In the genomic region with DNA sequence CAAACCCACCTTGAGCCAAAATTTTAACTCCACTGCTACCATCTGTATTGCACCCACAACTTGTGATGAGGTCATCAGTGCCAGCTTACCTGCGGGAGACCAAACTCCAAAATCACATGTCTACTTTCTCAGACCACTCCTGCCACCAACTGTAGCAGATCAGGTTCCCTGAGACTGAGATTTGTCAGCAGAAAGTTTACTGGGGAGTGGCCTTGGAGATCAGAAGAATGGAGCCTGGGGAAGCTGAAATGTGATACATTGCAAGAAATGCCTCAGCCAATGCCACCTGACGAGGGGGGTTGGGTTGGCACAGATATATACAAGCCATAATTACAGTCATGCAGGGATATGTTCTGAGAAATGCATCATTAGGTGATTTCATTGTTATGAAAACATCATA, we compare ENCODE assay signal across 1 cellular context.
TF ChIP-seq lines count a peak whose summit lies in the region.

No MANE protein-coding gene starts in this region.

TF ChIP-seq in HEK293, 187 proteins besides CTCF, POLR2A, EP300 and RAD21:
- TF ChIP-seq ZNF514 (tag by site-specific recombination; IDR thresholded peaks at IDR 0.05) (no peak), ZNF175 (tag by site-specific recombination; IDR thresholded peaks at IDR 0.05) (no peak), ZSCAN16 (tag by site-specific recombination; IDR thresholded peaks at IDR 0.05) (no peak), EGR2 (tag by site-specific recombination; IDR thresholded peaks at IDR 0.05; ENCODE audit: low read depth) (no peak), GFI1B (tag by site-specific recombination; IDR thresholded peaks at IDR 0.05) (0 out of 2 replicates have a peak, but pooled peaks have one; percentile 48), ZNF670 (tag by site-specific recombination; IDR thresholded peaks at IDR 0.05; ENCODE audit: low read depth) (no peak), GLIS2 (tag by site-specific recombination; IDR thresholded peaks at IDR 0.05) (no peak), ZNF140 (tag by site-specific recombination; IDR thresholded peaks at IDR 0.05) (no peak), BCL11A (tag by site-specific recombination; IDR thresholded peaks at IDR 0.05; ENCODE audit: low read depth) (no peak), ZNF555 (tag by site-specific recombination; conservative IDR thresholded peaks at IDR 0.05) (no peak), ZNF211 (tag by site-specific recombination; IDR thresholded peaks at IDR 0.05; ENCODE audit: low read depth) (no peak), ZNF654 (tag by site-specific recombination; IDR thresholded peaks at IDR 0.05; ENCODE audit: low read depth) (no peak), ZNF529 (tag by site-specific recombination; IDR thresholded peaks at IDR 0.05; ENCODE audit: insufficient replicate concordance) (no peak), SCRT1 (tag by site-specific recombination; IDR thresholded peaks at IDR 0.05; ENCODE audit: borderline replicate concordance) (0 out of 2 replicates have a peak, but pooled peaks have one; percentile 37), ZNF221 (tag by site-specific recombination; IDR thresholded peaks at IDR 0.05; ENCODE audit: borderline replicate concordance) (no peak), SP3 (tag by site-specific recombination; IDR thresholded peaks at IDR 0.05) (no peak), HOXC10 (CRISPR knock-in tag; IDR thresholded peaks at IDR 0.05) (no peak), ZBTB1 (tag by site-specific recombination; IDR thresholded peaks at IDR 0.05) (no peak), SALL2 (tag by site-specific recombination; IDR thresholded peaks at IDR 0.05; ENCODE audit: borderline replicate concordance) (no peak), ZNF792 (tag by site-specific recombination; IDR thresholded peaks at IDR 0.05) (no peak), ZNF76 (tag by site-specific recombination; IDR thresholded peaks at IDR 0.05; ENCODE audit: borderline replicate concordance, low read depth) (no peak), ZNF146 (tag by site-specific recombination; IDR thresholded peaks at IDR 0.05) (no peak), ZNF391 (tag by site-specific recombination; IDR thresholded peaks at IDR 0.05; ENCODE audit: borderline replicate concordance, low read depth) (no peak), ZNF426 (tag by site-specific recombination; IDR thresholded peaks at IDR 0.05) (no peak)
- TF ChIP-seq, protein P1, sequence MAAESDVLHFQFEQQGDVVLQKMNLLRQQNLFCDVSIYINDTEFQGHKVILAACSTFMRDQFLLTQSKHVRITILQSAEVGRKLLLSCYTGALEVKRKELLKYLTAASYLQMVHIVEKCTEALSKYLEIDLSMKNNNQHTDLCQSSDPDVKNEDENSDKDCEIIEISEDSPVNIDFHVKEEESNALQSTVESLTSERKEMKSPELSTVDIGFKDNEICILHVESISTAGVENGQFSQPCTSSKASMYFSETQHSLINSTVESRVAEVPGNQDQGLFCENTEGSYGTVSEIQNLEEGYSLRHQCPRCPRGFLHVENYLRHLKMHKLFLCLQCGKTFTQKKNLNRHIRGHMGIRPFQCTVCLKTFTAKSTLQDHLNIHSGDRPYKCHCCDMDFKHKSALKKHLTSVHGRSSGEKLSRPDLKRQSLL (tag by site-specific recombination; IDR thresholded peaks at IDR 0.05) = no peak
- TF ChIP-seq, protein P2, sequence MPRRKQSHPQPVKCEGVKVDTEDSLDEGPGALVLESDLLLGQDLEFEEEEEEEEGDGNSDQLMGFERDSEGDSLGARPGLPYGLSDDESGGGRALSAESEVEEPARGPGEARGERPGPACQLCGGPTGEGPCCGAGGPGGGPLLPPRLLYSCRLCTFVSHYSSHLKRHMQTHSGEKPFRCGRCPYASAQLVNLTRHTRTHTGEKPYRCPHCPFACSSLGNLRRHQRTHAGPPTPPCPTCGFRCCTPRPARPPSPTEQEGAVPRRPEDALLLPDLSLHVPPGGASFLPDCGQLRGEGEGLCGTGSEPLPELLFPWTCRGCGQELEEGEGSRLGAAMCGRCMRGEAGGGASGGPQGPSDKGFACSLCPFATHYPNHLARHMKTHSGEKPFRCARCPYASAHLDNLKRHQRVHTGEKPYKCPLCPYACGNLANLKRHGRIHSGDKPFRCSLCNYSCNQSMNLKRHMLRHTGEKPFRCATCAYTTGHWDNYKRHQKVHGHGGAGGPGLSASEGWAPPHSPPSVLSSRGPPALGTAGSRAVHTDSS (tag by site-specific recombination; IDR thresholded peaks at IDR 0.05) = no peak
- TF ChIP-seq, protein P3, sequence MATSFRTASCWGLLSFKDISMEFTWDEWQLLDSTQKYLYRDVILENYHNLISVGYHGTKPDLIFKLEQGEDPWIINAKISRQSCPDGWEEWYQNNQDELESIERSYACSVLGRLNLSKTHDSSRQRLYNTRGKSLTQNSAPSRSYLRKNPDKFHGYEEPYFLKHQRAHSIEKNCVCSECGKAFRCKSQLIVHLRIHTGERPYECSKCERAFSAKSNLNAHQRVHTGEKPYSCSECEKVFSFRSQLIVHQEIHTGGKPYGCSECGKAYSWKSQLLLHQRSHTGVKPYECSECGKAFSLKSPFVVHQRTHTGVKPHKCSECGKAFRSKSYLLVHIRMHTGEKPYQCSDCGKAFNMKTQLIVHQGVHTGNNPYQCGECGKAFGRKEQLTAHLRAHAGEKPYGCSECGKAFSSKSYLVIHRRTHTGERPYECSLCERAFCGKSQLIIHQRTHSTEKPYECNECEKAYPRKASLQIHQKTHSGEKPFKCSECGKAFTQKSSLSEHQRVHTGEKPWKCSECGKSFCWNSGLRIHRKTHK (tag by site-specific recombination; IDR thresholded peaks at IDR 0.05) = no peak
- TF ChIP-seq, protein P4, sequence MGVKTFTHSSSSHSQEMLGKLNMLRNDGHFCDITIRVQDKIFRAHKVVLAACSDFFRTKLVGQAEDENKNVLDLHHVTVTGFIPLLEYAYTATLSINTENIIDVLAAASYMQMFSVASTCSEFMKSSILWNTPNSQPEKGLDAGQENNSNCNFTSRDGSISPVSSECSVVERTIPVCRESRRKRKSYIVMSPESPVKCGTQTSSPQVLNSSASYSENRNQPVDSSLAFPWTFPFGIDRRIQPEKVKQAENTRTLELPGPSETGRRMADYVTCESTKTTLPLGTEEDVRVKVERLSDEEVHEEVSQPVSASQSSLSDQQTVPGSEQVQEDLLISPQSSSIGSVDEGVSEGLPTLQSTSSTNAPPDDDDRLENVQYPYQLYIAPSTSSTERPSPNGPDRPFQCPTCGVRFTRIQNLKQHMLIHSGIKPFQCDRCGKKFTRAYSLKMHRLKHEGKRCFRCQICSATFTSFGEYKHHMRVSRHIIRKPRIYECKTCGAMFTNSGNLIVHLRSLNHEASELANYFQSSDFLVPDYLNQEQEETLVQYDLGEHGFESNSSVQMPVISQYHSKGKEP (tag by site-specific recombination; IDR thresholded peaks at IDR 0.05) = peak; percentile 85
- TF ChIP-seq, protein P5, sequence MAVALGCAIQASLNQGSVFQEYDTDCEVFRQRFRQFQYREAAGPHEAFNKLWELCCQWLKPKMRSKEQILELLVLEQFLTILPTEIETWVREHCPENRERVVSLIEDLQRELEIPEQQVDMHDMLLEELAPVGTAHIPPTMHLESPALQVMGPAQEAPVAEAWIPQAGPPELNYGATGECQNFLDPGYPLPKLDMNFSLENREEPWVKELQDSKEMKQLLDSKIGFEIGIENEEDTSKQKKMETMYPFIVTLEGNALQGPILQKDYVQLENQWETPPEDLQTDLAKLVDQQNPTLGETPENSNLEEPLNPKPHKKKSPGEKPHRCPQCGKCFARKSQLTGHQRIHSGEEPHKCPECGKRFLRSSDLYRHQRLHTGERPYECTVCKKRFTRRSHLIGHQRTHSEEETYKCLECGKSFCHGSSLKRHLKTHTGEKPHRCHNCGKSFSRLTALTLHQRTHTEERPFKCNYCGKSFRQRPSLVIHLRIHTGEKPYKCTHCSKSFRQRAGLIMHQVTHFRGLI (tag by site-specific recombination; IDR thresholded peaks at IDR 0.05) = no peak
- TF ChIP-seq, protein P6, sequence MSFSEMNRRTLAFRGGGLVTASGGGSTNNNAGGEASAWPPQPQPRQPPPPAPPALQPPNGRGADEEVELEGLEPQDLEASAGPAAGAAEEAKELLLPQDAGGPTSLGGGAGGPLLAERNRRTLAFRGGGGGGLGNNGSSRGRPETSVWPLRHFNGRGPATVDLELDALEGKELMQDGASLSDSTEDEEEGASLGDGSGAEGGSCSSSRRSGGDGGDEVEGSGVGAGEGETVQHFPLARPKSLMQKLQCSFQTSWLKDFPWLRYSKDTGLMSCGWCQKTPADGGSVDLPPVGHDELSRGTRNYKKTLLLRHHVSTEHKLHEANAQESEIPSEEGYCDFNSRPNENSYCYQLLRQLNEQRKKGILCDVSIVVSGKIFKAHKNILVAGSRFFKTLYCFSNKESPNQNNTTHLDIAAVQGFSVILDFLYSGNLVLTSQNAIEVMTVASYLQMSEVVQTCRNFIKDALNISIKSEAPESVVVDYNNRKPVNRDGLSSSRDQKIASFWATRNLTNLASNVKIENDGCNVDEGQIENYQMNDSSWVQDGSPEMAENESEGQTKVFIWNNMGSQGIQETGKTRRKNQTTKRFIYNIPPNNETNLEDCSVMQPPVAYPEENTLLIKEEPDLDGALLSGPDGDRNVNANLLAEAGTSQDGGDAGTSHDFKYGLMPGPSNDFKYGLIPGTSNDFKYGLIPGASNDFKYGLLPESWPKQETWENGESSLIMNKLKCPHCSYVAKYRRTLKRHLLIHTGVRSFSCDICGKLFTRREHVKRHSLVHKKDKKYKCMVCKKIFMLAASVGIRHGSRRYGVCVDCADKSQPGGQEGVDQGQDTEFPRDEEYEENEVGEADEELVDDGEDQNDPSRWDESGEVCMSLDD (tag by site-specific recombination; IDR thresholded peaks at IDR 0.05) = no peak
- TF ChIP-seq, protein P7, sequence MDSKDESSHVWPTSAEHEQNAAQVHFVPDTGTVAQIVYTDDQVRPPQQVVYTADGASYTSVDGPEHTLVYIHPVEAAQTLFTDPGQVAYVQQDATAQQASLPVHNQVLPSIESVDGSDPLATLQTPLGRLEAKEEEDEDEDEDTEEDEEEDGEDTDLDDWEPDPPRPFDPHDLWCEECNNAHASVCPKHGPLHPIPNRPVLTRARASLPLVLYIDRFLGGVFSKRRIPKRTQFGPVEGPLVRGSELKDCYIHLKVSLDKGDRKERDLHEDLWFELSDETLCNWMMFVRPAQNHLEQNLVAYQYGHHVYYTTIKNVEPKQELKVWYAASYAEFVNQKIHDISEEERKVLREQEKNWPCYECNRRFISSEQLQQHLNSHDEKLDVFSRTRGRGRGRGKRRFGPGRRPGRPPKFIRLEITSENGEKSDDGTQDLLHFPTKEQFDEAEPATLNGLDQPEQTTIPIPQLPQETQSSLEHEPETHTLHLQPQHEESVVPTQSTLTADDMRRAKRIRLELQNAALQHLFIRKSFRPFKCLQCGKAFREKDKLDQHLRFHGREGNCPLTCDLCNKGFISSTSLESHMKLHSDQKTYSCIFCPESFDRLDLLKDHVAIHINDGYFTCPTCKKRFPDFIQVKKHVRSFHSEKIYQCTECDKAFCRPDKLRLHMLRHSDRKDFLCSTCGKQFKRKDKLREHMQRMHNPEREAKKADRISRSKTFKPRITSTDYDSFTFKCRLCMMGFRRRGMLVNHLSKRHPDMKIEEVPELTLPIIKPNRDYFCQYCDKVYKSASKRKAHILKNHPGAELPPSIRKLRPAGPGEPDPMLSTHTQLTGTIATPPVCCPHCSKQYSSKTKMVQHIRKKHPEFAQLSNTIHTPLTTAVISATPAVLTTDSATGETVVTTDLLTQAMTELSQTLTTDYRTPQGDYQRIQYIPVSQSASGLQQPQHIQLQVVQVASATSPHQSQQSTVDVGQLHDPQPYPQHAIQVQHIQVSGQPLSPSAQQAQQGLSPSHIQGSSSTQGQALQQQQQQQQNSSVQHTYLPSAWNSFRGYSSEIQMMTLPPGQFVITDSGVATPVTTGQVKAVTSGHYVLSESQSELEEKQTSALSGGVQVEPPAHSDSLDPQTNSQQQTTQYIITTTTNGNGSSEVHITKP (tag by site-specific recombination; IDR thresholded peaks at IDR 0.05) = peak; percentile 33; the same call in 1 of the 2 replicates
- TF ChIP-seq, protein P8, sequence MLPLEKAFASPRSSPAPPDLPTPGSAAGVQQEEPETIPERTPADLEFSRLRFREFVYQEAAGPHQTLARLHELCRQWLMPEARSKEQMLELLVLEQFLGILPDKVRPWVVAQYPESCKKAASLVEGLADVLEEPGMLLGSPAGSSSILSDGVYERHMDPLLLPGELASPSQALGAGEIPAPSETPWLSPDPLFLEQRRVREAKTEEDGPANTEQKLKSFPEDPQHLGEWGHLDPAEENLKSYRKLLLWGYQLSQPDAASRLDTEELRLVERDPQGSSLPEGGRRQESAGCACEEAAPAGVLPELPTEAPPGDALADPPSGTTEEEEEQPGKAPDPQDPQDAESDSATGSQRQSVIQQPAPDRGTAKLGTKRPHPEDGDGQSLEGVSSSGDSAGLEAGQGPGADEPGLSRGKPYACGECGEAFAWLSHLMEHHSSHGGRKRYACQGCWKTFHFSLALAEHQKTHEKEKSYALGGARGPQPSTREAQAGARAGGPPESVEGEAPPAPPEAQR (tag by site-specific recombination; IDR thresholded peaks at IDR 0.05) = no peak
- TF ChIP-seq, protein P9, sequence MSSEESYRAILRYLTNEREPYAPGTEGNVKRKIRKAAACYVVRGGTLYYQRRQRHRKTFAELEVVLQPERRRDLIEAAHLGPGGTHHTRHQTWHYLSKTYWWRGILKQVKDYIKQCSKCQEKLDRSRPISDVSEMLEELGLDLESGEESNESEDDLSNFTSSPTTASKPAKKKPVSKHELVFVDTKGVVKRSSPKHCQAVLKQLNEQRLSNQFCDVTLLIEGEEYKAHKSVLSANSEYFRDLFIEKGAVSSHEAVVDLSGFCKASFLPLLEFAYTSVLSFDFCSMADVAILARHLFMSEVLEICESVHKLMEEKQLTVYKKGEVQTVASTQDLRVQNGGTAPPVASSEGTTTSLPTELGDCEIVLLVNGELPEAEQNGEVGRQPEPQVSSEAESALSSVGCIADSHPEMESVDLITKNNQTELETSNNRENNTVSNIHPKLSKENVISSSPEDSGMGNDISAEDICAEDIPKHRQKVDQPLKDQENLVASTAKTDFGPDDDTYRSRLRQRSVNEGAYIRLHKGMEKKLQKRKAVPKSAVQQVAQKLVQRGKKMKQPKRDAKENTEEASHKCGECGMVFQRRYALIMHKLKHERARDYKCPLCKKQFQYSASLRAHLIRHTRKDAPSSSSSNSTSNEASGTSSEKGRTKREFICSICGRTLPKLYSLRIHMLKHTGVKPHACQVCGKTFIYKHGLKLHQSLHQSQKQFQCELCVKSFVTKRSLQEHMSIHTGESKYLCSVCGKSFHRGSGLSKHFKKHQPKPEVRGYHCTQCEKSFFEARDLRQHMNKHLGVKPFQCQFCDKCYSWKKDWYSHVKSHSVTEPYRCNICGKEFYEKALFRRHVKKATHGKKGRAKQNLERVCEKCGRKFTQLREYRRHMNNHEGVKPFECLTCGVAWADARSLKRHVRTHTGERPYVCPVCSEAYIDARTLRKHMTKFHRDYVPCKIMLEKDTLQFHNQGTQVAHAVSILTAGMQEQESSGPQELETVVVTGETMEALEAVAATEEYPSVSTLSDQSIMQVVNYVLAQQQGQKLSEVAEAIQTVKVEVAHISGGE (tag by site-specific recombination; conservative IDR thresholded peaks at IDR 0.05; ENCODE audit: low read depth) = no peak
- TF ChIP-seq, protein P10, sequence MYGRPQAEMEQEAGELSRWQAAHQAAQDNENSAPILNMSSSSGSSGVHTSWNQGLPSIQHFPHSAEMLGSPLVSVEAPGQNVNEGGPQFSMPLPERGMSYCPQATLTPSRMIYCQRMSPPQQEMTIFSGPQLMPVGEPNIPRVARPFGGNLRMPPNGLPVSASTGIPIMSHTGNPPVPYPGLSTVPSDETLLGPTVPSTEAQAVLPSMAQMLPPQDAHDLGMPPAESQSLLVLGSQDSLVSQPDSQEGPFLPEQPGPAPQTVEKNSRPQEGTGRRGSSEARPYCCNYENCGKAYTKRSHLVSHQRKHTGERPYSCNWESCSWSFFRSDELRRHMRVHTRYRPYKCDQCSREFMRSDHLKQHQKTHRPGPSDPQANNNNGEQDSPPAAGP (tag by site-specific recombination; IDR thresholded peaks at IDR 0.05) = no peak
